ENCODE assay signal across 17 cellular contexts in genomic region chr20:59680148-59680650, GRCh38.
A peak's percentile ranks its signal among the peaks of the same experiment; 100 is the strongest.
DNase-seq lines count a peak whose midpoint lies in the region; ATAC-seq and TF ChIP-seq lines count a peak whose summit lies in the region.
"Had no signal": no experiment of that assay in that cellular context is flagged by ENCODE, and none has a peak within 500 bp of the region (broad histone marks: within the 10 kb centered on the region; RNA-seq: fewer than 3 reads in every experiment).

No MANE protein-coding gene starts in this region.

- H3K27me3 ChIP-seq in BLaER1, result no peaks in the 10 kb centered on the region
- peaks cover 89% of the 10 kb centered on the region for H3K27me3 ChIP-seq in RWPE2 (ENCODE audit: insufficient read depth, poor library complexity, severe bottlenecking)
- H3K27me3 ChIP-seq in suprapubic skin, result peaks cover 51% of the 10 kb centered on the region

- TF ChIP-seq POLR2A in suprapubic skin (IDR thresholded peaks at IDR 0.05), result no peak

- no peaks in the 10 kb centered on the region for H3K36me3 Mint-ChIP-seq in type B pancreatic cell
- H3K36me3 Mint-ChIP-seq: CD4-positive, CD25-positive, alpha-beta regulatory T cell; CD8-positive, alpha-beta memory T cell had no signal

- H3K27me3 Mint-ChIP-seq in type B pancreatic cell, result peaks cover 69% of the 10 kb centered on the region
- H3K27me3 Mint-ChIP-seq: CD4-positive, CD25-positive, alpha-beta regulatory T cell had no signal

- H3K9me3 Mint-ChIP-seq in type B pancreatic cell, result no peaks in the 10 kb centered on the region

- no peak for TF ChIP-seq EP300 in suprapubic skin (IDR thresholded peaks at IDR 0.05)

- ATAC-seq in RWPE2 (ENCODE audit: low read depth) (no peak), GM19395 (IDR thresholded peaks at IDR 0.05; ENCODE audit: unreplicated experiment) (no peak)

- TF ChIP-seq CTCF in RWPE2 (IDR thresholded peaks at IDR 0.05; ENCODE audit: poor library complexity, severe bottlenecking) (no peak), type B pancreatic cell (conservative IDR thresholded peaks at IDR 0.05) (no peak), suprapubic skin (IDR thresholded peaks at IDR 0.05) (no peak)

- peaks cover 98% of the 10 kb centered on the region for H3K4me1 ChIP-seq in BLaER1
- H3K4me1 ChIP-seq in RWPE2 (ENCODE audit: insufficient read depth, poor library complexity, severe bottlenecking), result no peaks in the 10 kb centered on the region
- H3K4me1 ChIP-seq in suprapubic skin, result no peaks in the 10 kb centered on the region
- H3K4me1 ChIP-seq: HAP-1 had no signal

- no peak overlapping the region for H3K9ac ChIP-seq in BLaER1
- H3K9ac ChIP-seq: GM23248 had no signal

- H3K27ac Mint-ChIP-seq in type B pancreatic cell, result no peak overlapping the region
- H3K27ac Mint-ChIP-seq: B cell had no signal

- H3K27ac ChIP-seq in BLaER1 (no peak overlapping the region), RWPE2 (ENCODE audit: poor library complexity, severe bottlenecking) (no peak overlapping the region), suprapubic skin (no peak overlapping the region)
- H3K27ac ChIP-seq: GM23248 had no signal

- WGBS in suprapubic skin, result 87% methylated on average over 9 of the region's 9 CpGs

- peaks cover 98% of the 10 kb centered on the region for H3K36me3 ChIP-seq in BLaER1
- H3K36me3 ChIP-seq in RWPE2 (ENCODE audit: low read depth), result no peaks in the 10 kb centered on the region
- no peaks in the 10 kb centered on the region for H3K36me3 ChIP-seq in suprapubic skin
- H3K36me3 ChIP-seq: HAP-1 had no signal

- no peak overlapping the region for H3K4me3 ChIP-seq in BLaER1
- H3K4me3 ChIP-seq in RWPE2 (ENCODE audit: severe bottlenecking), result no peak overlapping the region
- no peak overlapping the region for H3K4me3 ChIP-seq in suprapubic skin
- H3K4me3 ChIP-seq: GM23248, HAP-1 had no signal

- DNase-seq in RWPE2 (ENCODE audit: low spot score), result peak; percentile 65
- peak; percentile 35 for DNase-seq in islet precursor cell
- peak; percentile 31 for DNase-seq in type B pancreatic cell (ENCODE audit: extremely low spot score, unreplicated experiment)
- no peak for DNase-seq in suprapubic skin (ENCODE audit: low spot score in 2 of 2)
- no peak for DNase-seq in cerebellum (ENCODE audit: low spot score)
- DNase-seq: 8988T; C1 segment of cervical spinal cord; CD4-positive, CD25-positive, alpha-beta regulatory T cell; CD8-positive, alpha-beta memory T cell; COR-L47; DMS79 treated with DMSO at 0.1 percent for 48 hours; GF-D8; GM23248 had no signal

- H3K4me1 Mint-ChIP-seq in type B pancreatic cell (ENCODE audit: unreplicated experiment), result no peaks in the 10 kb centered on the region
- H3K4me1 Mint-ChIP-seq: B cell; CD4-positive, CD25-positive, alpha-beta regulatory T cell; CD8-positive, alpha-beta memory T cell had no signal

- H3K4me3 Mint-ChIP-seq in type B pancreatic cell, result no peak overlapping the region
- H3K4me3 Mint-ChIP-seq: B cell; CD4-positive, CD25-positive, alpha-beta regulatory T cell; CD8-positive, alpha-beta memory T cell had no signal

- H4K20me1 ChIP-seq in BLaER1, result peaks cover 100% of the 10 kb centered on the region

- peak overlapping the region; percentile 22; the same call in 1 of the 2 replicates for H3K4me2 ChIP-seq in BLaER1

- H3K9me3 ChIP-seq in BLaER1, result peaks cover 7% of the 10 kb centered on the region; the same call in 1 of the 2 replicates
- no peaks in the 10 kb centered on the region for H3K9me3 ChIP-seq in RWPE2 (ENCODE audit: severe bottlenecking)
- H3K9me3 ChIP-seq in suprapubic skin, result no peaks in the 10 kb centered on the region
- H3K9me3 ChIP-seq: HAP-1 had no signal

Comparison
In these comparisons a context has a peak if more than half of its experiments do, and no peak if none do; other contexts are left out.
1. DNase-seq: peak in RWPE2 (single experiment), islet precursor cell (single experiment) and type B pancreatic cell (single experiment); none in suprapubic skin (0 of 2) and cerebellum (single experiment).